Comparison of ENCODE assay signal across 1 cellular context in the genomic region with DNA sequence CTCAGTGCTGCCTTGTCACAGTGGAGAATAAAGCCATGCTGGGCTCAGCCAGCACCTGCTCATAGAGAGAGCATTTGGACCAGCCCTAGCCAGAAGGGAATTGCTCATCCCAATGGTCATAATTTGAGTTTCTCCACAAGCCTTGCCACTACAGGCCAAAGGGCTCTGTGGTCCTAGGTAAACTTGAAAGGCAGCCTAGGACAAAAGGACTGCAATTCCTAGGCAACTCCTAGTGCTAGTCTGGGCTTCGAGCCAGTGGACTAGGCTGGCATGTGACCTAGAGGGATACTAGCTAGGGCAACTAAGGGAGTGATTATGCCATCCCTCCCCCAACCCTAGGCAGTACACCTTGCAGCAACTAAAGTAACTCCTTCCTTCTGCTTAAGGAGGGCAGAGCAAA.
TF ChIP-seq lines count a peak whose summit lies in the region.

No MANE protein-coding gene starts in this region.

TF ChIP-seq in WTC11, 78 proteins besides CTCF, POLR2A, EP300 and RAD21 (continued from another document):
- TF ChIP-seq, protein P1, sequence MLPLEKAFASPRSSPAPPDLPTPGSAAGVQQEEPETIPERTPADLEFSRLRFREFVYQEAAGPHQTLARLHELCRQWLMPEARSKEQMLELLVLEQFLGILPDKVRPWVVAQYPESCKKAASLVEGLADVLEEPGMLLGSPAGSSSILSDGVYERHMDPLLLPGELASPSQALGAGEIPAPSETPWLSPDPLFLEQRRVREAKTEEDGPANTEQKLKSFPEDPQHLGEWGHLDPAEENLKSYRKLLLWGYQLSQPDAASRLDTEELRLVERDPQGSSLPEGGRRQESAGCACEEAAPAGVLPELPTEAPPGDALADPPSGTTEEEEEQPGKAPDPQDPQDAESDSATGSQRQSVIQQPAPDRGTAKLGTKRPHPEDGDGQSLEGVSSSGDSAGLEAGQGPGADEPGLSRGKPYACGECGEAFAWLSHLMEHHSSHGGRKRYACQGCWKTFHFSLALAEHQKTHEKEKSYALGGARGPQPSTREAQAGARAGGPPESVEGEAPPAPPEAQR (CRISPR knock-in tag; IDR thresholded peaks at IDR 0.05) = no peak
